In the genomic region with DNA sequence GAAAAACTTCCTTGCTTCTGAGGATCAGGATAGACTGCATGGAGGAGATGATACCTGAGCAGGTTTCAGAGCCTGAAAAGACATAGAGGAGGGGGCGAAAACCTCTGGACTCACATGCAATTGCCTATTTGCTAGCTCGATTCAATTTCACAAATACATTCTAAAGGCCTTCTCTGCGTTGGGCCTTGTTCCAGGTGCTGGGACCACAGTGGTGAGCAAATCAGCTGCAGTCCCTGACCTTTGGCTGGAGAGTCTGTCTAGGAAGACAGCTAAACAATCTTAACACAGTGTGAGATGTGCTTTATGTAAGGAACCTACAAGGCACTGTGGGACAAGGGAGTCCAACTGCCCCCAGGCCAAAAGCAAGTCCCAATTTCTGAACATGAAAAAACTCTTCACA, we compare ENCODE assay signal across 1 cellular context.
TF ChIP-seq lines count a peak whose summit lies in the region.

No MANE protein-coding gene starts in this region.

TF ChIP-seq in K562, 482 proteins besides CTCF, POLR2A, EP300 and RAD21:
- TF ChIP-seq, protein P1, sequence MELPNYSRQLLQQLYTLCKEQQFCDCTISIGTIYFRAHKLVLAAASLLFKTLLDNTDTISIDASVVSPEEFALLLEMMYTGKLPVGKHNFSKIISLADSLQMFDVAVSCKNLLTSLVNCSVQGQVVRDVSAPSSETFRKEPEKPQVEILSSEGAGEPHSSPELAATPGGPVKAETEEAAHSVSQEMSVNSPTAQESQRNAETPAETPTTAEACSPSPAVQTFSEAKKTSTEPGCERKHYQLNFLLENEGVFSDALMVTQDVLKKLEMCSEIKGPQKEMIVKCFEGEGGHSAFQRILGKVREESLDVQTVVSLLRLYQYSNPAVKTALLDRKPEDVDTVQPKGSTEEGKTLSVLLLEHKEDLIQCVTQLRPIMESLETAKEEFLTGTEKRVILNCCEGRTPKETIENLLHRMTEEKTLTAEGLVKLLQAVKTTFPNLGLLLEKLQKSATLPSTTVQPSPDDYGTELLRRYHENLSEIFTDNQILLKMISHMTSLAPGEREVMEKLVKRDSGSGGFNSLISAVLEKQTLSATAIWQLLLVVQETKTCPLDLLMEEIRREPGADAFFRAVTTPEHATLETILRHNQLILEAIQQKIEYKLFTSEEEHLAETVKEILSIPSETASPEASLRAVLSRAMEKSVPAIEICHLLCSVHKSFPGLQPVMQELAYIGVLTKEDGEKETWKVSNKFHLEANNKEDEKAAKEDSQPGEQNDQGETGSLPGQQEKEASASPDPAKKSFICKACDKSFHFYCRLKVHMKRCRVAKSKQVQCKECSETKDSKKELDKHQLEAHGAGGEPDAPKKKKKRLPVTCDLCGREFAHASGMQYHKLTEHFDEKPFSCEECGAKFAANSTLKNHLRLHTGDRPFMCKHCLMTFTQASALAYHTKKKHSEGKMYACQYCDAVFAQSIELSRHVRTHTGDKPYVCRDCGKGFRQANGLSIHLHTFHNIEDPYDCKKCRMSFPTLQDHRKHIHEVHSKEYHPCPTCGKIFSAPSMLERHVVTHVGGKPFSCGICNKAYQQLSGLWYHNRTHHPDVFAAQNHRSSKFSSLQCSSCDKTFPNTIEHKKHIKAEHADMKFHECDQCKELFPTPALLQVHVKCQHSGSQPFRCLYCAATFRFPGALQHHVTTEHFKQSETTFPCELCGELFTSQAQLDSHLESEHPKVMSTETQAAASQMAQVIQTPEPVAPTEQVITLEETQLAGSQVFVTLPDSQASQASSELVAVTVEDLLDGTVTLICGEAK (IDR thresholded peaks at IDR 0.05): no peak
- TF ChIP-seq, protein P1 (CRISPR knock-in tag; IDR thresholded peaks at IDR 0.05): no peak
- no peak for TF ChIP-seq TEAD4 (IDR thresholded peaks at IDR 0.05; ENCODE audit: low read length)
- TF ChIP-seq TEAD4 (CRISPR knock-in tag; IDR thresholded peaks at IDR 0.05; ENCODE audit: borderline replicate concordance): no peak
- TF ChIP-seq PHF8 (IDR thresholded peaks at IDR 0.05; ENCODE audit: borderline replicate concordance, low read length): no peak
- TF ChIP-seq TRIM28 (IDR thresholded peaks at IDR 0.05): no peak
- no peak for TF ChIP-seq NFXL1 (CRISPR knock-in tag; IDR thresholded peaks at IDR 0.05)
- TF ChIP-seq SMC3 (conservative IDR thresholded peaks at IDR 0.05; ENCODE audit: insufficient read depth, low read depth, low read length): no peak
- no peak for TF ChIP-seq ARID2 (IDR thresholded peaks at IDR 0.05)
- TF ChIP-seq, protein P2, sequence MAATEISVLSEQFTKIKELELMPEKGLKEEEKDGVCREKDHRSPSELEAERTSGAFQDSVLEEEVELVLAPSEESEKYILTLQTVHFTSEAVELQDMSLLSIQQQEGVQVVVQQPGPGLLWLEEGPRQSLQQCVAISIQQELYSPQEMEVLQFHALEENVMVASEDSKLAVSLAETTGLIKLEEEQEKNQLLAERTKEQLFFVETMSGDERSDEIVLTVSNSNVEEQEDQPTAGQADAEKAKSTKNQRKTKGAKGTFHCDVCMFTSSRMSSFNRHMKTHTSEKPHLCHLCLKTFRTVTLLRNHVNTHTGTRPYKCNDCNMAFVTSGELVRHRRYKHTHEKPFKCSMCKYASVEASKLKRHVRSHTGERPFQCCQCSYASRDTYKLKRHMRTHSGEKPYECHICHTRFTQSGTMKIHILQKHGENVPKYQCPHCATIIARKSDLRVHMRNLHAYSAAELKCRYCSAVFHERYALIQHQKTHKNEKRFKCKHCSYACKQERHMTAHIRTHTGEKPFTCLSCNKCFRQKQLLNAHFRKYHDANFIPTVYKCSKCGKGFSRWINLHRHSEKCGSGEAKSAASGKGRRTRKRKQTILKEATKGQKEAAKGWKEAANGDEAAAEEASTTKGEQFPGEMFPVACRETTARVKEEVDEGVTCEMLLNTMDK (IDR thresholded peaks at IDR 0.05; ENCODE audit: borderline replicate concordance, insufficient read depth, low read depth, low read length, poor library complexity, severe bottlenecking): no peak
- TF ChIP-seq, protein P3, sequence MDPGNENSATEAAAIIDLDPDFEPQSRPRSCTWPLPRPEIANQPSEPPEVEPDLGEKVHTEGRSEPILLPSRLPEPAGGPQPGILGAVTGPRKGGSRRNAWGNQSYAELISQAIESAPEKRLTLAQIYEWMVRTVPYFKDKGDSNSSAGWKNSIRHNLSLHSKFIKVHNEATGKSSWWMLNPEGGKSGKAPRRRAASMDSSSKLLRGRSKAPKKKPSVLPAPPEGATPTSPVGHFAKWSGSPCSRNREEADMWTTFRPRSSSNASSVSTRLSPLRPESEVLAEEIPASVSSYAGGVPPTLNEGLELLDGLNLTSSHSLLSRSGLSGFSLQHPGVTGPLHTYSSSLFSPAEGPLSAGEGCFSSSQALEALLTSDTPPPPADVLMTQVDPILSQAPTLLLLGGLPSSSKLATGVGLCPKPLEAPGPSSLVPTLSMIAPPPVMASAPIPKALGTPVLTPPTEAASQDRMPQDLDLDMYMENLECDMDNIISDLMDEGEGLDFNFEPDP (CRISPR knock-in tag; IDR thresholded peaks at IDR 0.05): no peak
- TF ChIP-seq NFYB (IDR thresholded peaks at IDR 0.05; ENCODE audit: extremely low read depth, insufficient read length): no peak
- TF ChIP-seq, protein P4, sequence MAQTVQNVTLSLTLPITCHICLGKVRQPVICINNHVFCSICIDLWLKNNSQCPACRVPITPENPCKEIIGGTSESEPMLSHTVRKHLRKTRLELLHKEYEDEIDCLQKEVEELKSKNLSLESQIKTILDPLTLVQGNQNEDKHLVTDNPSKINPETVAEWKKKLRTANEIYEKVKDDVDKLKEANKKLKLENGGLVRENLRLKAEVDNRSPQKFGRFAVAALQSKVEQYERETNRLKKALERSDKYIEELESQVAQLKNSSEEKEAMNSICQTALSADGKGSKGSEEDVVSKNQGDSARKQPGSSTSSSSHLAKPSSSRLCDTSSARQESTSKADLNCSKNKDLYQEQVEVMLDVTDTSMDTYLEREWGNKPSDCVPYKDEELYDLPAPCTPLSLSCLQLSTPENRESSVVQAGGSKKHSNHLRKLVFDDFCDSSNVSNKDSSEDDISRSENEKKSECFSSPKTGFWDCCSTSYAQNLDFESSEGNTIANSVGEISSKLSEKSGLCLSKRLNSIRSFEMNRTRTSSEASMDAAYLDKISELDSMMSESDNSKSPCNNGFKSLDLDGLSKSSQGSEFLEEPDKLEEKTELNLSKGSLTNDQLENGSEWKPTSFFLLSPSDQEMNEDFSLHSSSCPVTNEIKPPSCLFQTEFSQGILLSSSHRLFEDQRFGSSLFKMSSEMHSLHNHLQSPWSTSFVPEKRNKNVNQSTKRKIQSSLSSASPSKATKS (CRISPR knock-in tag; IDR thresholded peaks at IDR 0.05): no peak
- TF ChIP-seq, protein P5, sequence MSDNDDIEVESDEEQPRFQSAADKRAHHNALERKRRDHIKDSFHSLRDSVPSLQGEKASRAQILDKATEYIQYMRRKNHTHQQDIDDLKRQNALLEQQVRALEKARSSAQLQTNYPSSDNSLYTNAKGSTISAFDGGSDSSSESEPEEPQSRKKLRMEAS (CRISPR knock-in tag; IDR thresholded peaks at IDR 0.05): no peak
- no peak for TF ChIP-seq RBFOX2 (IDR thresholded peaks at IDR 0.05; ENCODE audit: low read depth, low read length)
- no peak for TF ChIP-seq TAF15 (IDR thresholded peaks at IDR 0.05; ENCODE audit: low read depth, low read length)
- no peak for TF ChIP-seq ZNF551 (CRISPR knock-in tag; IDR thresholded peaks at IDR 0.05)
- no peak for TF ChIP-seq KDM5B (IDR thresholded peaks at IDR 0.05; ENCODE audit: insufficient replicate concordance, low read depth, low read length)
- TF ChIP-seq, protein P6, sequence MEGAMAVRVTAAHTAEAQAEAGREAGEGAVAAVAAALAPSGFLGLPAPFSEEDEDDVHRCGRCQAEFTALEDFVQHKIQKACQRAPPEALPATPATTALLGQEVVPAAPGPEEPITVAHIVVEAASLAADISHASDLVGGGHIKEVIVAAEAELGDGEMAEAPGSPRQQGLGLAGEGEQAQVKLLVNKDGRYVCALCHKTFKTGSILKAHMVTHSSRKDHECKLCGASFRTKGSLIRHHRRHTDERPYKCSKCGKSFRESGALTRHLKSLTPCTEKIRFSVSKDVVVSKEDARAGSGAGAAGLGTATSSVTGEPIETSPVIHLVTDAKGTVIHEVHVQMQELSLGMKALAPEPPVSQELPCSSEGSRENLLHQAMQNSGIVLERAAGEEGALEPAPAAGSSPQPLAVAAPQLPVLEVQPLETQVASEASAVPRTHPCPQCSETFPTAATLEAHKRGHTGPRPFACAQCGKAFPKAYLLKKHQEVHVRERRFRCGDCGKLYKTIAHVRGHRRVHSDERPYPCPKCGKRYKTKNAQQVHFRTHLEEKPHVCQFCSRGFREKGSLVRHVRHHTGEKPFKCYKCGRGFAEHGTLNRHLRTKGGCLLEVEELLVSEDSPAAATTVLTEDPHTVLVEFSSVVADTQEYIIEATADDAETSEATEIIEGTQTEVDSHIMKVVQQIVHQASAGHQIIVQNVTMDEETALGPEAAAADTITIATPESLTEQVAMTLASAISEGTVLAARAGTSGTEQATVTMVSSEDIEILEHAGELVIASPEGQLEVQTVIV (CRISPR knock-in tag; IDR thresholded peaks at IDR 0.05; ENCODE audit: borderline replicate concordance): no peak
- TF ChIP-seq CAMTA2 (CRISPR knock-in tag; conservative IDR thresholded peaks at IDR 0.05): no peak
